ENCODE assay signal across 1 cellular context in genomic region chr16:87145181-87146176, GRCh38.
TF ChIP-seq lines count a peak whose summit lies in the region.

No MANE protein-coding gene starts in this region.

TF ChIP-seq in K562, 482 proteins besides CTCF, POLR2A, EP300 and RAD21 (continued from another document and continues in another):
- TF ChIP-seq JUND (IDR thresholded peaks at IDR 0.05; ENCODE audit: borderline replicate concordance, low read depth, low read length) (peak; percentile 99), JUND (tag; IDR thresholded peaks at IDR 0.05; ENCODE audit: borderline replicate concordance, low read depth, low read length) (peak; percentile 98), CGGBP1 (CRISPR knock-in tag; IDR thresholded peaks at IDR 0.05) (no peak), ETV5 (CRISPR knock-in tag; IDR thresholded peaks at IDR 0.05; ENCODE audit: low read depth) (no peak), MAZ (CRISPR knock-in tag; conservative IDR thresholded peaks at IDR 0.05 in 1 of 2, IDR thresholded peaks at IDR 0.05 in 1 of 2) (0 out of 4 replicates have a peak, but pooled peaks of 1 of the 2 experiments have one; percentile 15), HNRNPL (IDR thresholded peaks at IDR 0.05; ENCODE audit: low read depth, low read length) (no peak), ZMIZ1 (IDR thresholded peaks at IDR 0.05; ENCODE audit: low read depth in 2 of 2, low read length in 2 of 2) (no peak), SRSF3 (IDR thresholded peaks at IDR 0.05; ENCODE audit: insufficient read depth, low read length) (no peak), E4F1 (CRISPR knock-in tag; IDR thresholded peaks at IDR 0.05; ENCODE audit: borderline replicate concordance) (no peak), TEAD1 (CRISPR knock-in tag; IDR thresholded peaks at IDR 0.05) (0 out of 4 replicates have a peak, but pooled peaks of 1 of the 2 experiments have one; percentile 25), ZNF217 (CRISPR knock-in tag; IDR thresholded peaks at IDR 0.05) (no peak), CREM (IDR thresholded peaks at IDR 0.05; ENCODE audit: low read depth) (peak; percentile 66), PURB (CRISPR knock-in tag; IDR thresholded peaks at IDR 0.05; ENCODE audit: low read depth) (no peak), SAP30 (IDR thresholded peaks at IDR 0.05; ENCODE audit: borderline replicate concordance, insufficient read depth, low read depth, low read length, poor library complexity, severe bottlenecking) (no peak), ZNF146 (CRISPR knock-in tag; IDR thresholded peaks at IDR 0.05; ENCODE audit: unreplicated experiment) (no peak), CREB1 (IDR thresholded peaks at IDR 0.05) (no peak), CREB1 (CRISPR knock-in tag; IDR thresholded peaks at IDR 0.05) (peak; percentile 75), ZFP1 (CRISPR knock-in tag; IDR thresholded peaks at IDR 0.05) (no peak), STAT6 (CRISPR knock-in tag; IDR thresholded peaks at IDR 0.05) (no peak), ELF1 (tag; IDR thresholded peaks at IDR 0.05) (no peak), SRF (CRISPR knock-in tag; IDR thresholded peaks at IDR 0.05) (no peak; a peak in 1 of 4 replicates), SMARCA4 (IDR thresholded peaks at IDR 0.05) (peak; percentile 75; the same call in 1 of the 2 replicates), E2F6 (IDR thresholded peaks at IDR 0.05; ENCODE audit: borderline replicate concordance in 1 of 2, extremely low read depth in 1 of 2, insufficient read depth in 1 of 2, insufficient read length in 1 of 2, low read depth in 1 of 2, low read length in 1 of 2, poor library complexity in 1 of 2, severe bottlenecking in 1 of 2) (peak; percentile 14 to 21), ZNF655 (CRISPR knock-in tag; IDR thresholded peaks at IDR 0.05) (no peak), PPARD (CRISPR knock-in tag; IDR thresholded peaks at IDR 0.05) (no peak), TRIM25 (IDR thresholded peaks at IDR 0.05; ENCODE audit: borderline replicate concordance) (no peak), E2F5 (CRISPR knock-in tag; IDR thresholded peaks at IDR 0.05) (no peak), ZNF445 (CRISPR knock-in tag; IDR thresholded peaks at IDR 0.05; ENCODE audit: low read depth) (no peak), GATAD2B (IDR thresholded peaks at IDR 0.05; ENCODE audit: borderline replicate concordance) (no peak), ZC3H8 (IDR thresholded peaks at IDR 0.05) (no peak), TAF7 (tag; IDR thresholded peaks at IDR 0.05) (no peak), POLR3A (IDR thresholded peaks at IDR 0.05; ENCODE audit: borderline replicate concordance, extremely low read depth, insufficient read depth, insufficient read length) (no peak), SAFB (IDR thresholded peaks at IDR 0.05; ENCODE audit: borderline replicate concordance, low read depth, low read length) (no peak), MLX (CRISPR knock-in tag; conservative IDR thresholded peaks at IDR 0.05) (no peak), NRF1 (conservative IDR thresholded peaks at IDR 0.05 in 1 of 2, IDR thresholded peaks at IDR 0.05 in 1 of 2) (peak; percentile 77 to 81), NBN (IDR thresholded peaks at IDR 0.05; ENCODE audit: low read depth) (no peak), BRF2 (IDR thresholded peaks at IDR 0.05; ENCODE audit: borderline replicate concordance, insufficient read depth, insufficient read length) (no peak), PKNOX1 (IDR thresholded peaks at IDR 0.05) (peak; percentile 71), SNRNP70 (optimal IDR thresholded peaks at IDR 0.05; ENCODE audit: low read depth, low read length) (no peak), ZSCAN32 (CRISPR knock-in tag; IDR thresholded peaks at IDR 0.05) (no peak), PRPF4 (IDR thresholded peaks at IDR 0.05; ENCODE audit: insufficient read depth, low read depth, low read length, poor library complexity, severe bottlenecking) (no peak), ZNF589 (CRISPR knock-in tag; IDR thresholded peaks at IDR 0.05; ENCODE audit: low read depth) (no peak)
